ENCODE assay signal across 23 cellular contexts in the genomic region with DNA sequence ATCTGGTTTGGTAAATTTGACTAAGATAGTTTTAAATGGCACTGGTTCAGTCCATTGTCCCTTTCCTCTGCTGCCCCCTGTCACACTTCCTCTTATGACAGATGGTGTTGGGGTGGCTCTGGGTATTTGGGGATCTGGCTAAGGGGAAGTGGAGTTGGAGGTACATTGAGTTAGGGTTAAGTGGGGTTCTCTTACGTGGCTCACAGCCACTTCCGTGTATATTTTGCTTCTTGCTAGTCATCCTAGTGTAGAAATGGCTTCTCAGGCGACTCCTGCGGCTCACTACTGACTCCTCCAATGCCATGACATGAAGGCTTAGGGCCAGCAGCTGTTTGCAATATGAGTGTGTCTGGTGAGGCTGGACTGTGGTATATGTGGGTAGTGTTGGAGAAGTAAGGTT.
DNase-seq lines count a peak whose midpoint lies in the region; ATAC-seq, FAIRE-seq and TF ChIP-seq lines count a peak whose summit lies in the region.
"Had no signal": no experiment of that assay in that cellular context is flagged by ENCODE, and none has a peak within 500 bp of the region (broad histone marks: within the 10 kb centered on the region; RNA-seq: fewer than 3 reads in every experiment).

No MANE protein-coding gene starts in this region.

- TF ChIP-seq RAD21 in H1 (IDR thresholded peaks at IDR 0.05 in 1 of 2, conservative IDR thresholded peaks at IDR 0.05 in 1 of 2; ENCODE audit: low read depth in 2 of 2, low read length in 2 of 2), result no peak

- H3K4me3 ChIP-seq in OCI-LY3 (ENCODE audit: low read length), result no peak overlapping the region
- no peak overlapping the region for H3K4me3 ChIP-seq in H1 (ENCODE audit: extremely low read depth in 1 of 4, insufficient read depth in 2 of 4, low read depth in 3 of 4, low read length in 4 of 4)
- H3K4me3 ChIP-seq: cardiac muscle cell, psoas muscle, stomach, vagina had no signal

- H3K4ac ChIP-seq in H1 (replicated peaks; ENCODE audit: insufficient read length, low read depth, low read length), result no peak overlapping the region

- H3K79me1 ChIP-seq in H1 (ENCODE audit: low read depth, low read length), result no peaks in the 10 kb centered on the region

- no peak overlapping the region for H2BK5ac ChIP-seq in H1 (ENCODE audit: low read depth, low read length)

- TF ChIP-seq EP300 in H1 (IDR thresholded peaks at IDR 0.05; ENCODE audit: borderline replicate concordance in 1 of 2, low read depth in 2 of 2, low read length in 2 of 2), result no peak

- peaks cover 8% of the 10 kb centered on the region for H3K4me1 Mint-ChIP-seq in stimulated activated naive CD8-positive, alpha-beta T cell treated with anti-CD3 and anti-CD28 coated beads, Interleukin-15, amount 100 ng/mL, for 72 hours
- H3K4me1 Mint-ChIP-seq in WTC11, result peaks cover 29% of the 10 kb centered on the region
- peaks cover 12% of the 10 kb centered on the region for H3K4me1 Mint-ChIP-seq in Calu3 (ENCODE audit: low read depth, unreplicated experiment)

- no peak overlapping the region for H4K8ac ChIP-seq in H1 (ENCODE audit: extremely low read depth, insufficient read depth, low read length)

- H2BK12ac ChIP-seq in H1 (ENCODE audit: low read depth, low read length), result no peak overlapping the region

- 0 out of 2 replicates have a peak overlapping the region, but pooled peaks have one; percentile 21 for H2BK20ac ChIP-seq in H1 (ENCODE audit: low read length)

- no peak overlapping the region for H3K14ac ChIP-seq in H1 (ENCODE audit: insufficient read length)

- H3K56ac ChIP-seq in H1 (replicated peaks; ENCODE audit: insufficient read length, low read depth, low read length), result no peak overlapping the region

- H3K9me3 ChIP-seq in OCI-LY3 (ENCODE audit: insufficient read depth, low read length), result no peaks in the 10 kb centered on the region
- H3K9me3 ChIP-seq in H1 (ENCODE audit: insufficient read depth in 2 of 2, low read depth in 1 of 2, low read length in 1 of 2), result no peaks in the 10 kb centered on the region
- H3K9me3 ChIP-seq: psoas muscle, stomach, vagina had no signal

- H2AFZ ChIP-seq in OCI-LY3 (ENCODE audit: low read depth, low read length) (no peak overlapping the region), H1 (ENCODE audit: low read length) (no peak overlapping the region)

- 85% methylated on average over 4 of the region's 4 CpGs; no CpG with 5 or more reads in 1 of the 2 experiments for WGBS in H1 (ENCODE audit: extremely low coverage in 1 of 2, insufficient coverage in 1 of 2, insufficient read length in 1 of 2, insufficient replicate concordance in 2 of 2, low coverage in 1 of 2, low lambda C conversion rate in 2 of 2, missing lambda C conversion rate in 1 of 2), 2 experiments

- no peaks in the 10 kb centered on the region for H3K27me3 Mint-ChIP-seq in stimulated activated naive CD8-positive, alpha-beta T cell treated with anti-CD3 and anti-CD28 coated beads, Interleukin-15, amount 100 ng/mL, for 72 hours
- H3K27me3 Mint-ChIP-seq in WTC11 (ENCODE audit: low read depth), result no peaks in the 10 kb centered on the region; the same call in 1 of the 2 replicates
- no peaks in the 10 kb centered on the region for H3K27me3 Mint-ChIP-seq in Calu3 (ENCODE audit: unreplicated experiment)
- H3K27me3 Mint-ChIP-seq: naive thymus-derived CD8-positive, alpha-beta T cell; T-cell had no signal

- peak; percentile 43 for ATAC-seq in stimulated activated naive CD8-positive, alpha-beta T cell treated with anti-CD3 and anti-CD28 coated beads, Interleukin-15, amount 100 ng/mL, for 72 hours
- ATAC-seq in stimulated activated naive CD8-positive, alpha-beta T cell treated with anti-CD3 and anti-CD28 coated beads, Interleukin-15, Interleukin-2, amounts not matched to agents 100 U/mL and 50 U/mL, for 24 hours, result no peak
- ATAC-seq in WTC11, result no peak
- ATAC-seq: activated CD4-positive, CD25-positive, alpha-beta regulatory T cell treated with anti-CD3 and anti-CD28 coated beads, Interleukin-2, amount 50 U/mL, for 24 hours; naive thymus-derived CD8-positive, alpha-beta T cell; PC-3; psoas muscle had no signal

- no peak for DNase-seq in stimulated activated naive CD8-positive, alpha-beta T cell treated with anti-CD3 and anti-CD28 coated beads, Interleukin-15, amount 100 ng/mL, for 72 hours
- no peak for DNase-seq in stimulated activated naive CD8-positive, alpha-beta T cell treated with anti-CD3 and anti-CD28 coated beads, Interleukin-15, Interleukin-2, amounts not matched to agents 100 U/mL and 50 U/mL, for 24 hours
- DNase-seq in H1 (ENCODE audit: low read depth in 1 of 2, low spot score in 2 of 2) (no peak), D341Med (ENCODE audit: low spot score) (no peak), WTC11 (ENCODE audit: low spot score) (no peak), Calu3 (no peak), cerebellar nuclear complex (lab: John Stamatoyannopoulos, UW) (no peak)
- DNase-seq: activated CD8-positive, alpha-beta memory T cell treated with anti-CD3 and anti-CD28 coated beads, Interleukin-2, amount 50 U/mL, for 4 hours; activated naive CD4-positive, alpha-beta T cell treated with anti-CD3 and anti-CD28 coated beads, Interleukin-2, amount 50 U/mL, for 16 hours; GF-D8; KBM-7; naive thymus-derived CD8-positive, alpha-beta T cell; NCI-H1694; NCI-H345; PC-3; psoas muscle; stomach had no signal

- no peak overlapping the region for H3K18ac ChIP-seq in H1 (ENCODE audit: extremely low read depth, low read length)

- H3K36me3 ChIP-seq in OCI-LY3 (replicated peaks; ENCODE audit: low read depth, low read length), result no peaks in the 10 kb centered on the region
- no peaks in the 10 kb centered on the region for H3K36me3 ChIP-seq in H1 (ENCODE audit: control insufficient read depth in 2 of 4, insufficient read depth in 4 of 4, low read length in 3 of 4)
- H3K36me3 ChIP-seq: cardiac muscle cell, stomach, vagina had no signal

- no peaks in the 10 kb centered on the region; the same call in 1 of the 2 replicates for H3K23me2 ChIP-seq in H1 (ENCODE audit: low read depth, low read length)

- intact Hi-C loops in Calu3 (cut with micrococcal nuclease; ENCODE audit: unreplicated experiment), result no loop called here

- H3K27me3 ChIP-seq in OCI-LY3 (ENCODE audit: low read depth, low read length) (no peaks in the 10 kb centered on the region), H1 (replicated peaks in 1 of 4; ENCODE audit: control insufficient read depth in 3 of 4, extremely low read depth in 1 of 4, insufficient read depth in 3 of 4, low read length in 3 of 4) (no peaks in the 10 kb centered on the region)
- H3K27me3 ChIP-seq: cardiac muscle cell, stomach, vagina had no signal

- CTCF ChIA-PET in H1 (lab: Charles Lee; ENCODE audit: partially characterized antibody), result interaction anchor here (0.7 to 4.9 kb wide), 10 partner anchors 9 to 314 kb away, joined by 3 to 46 read pairs (median 3); a partner anchor contains a TSS
- CTCF ChIA-PET in WTC11 (lab: Charles Lee), result interaction anchor here (1.2 to 2.7 kb wide), 4 partner anchors 10 to 367 kb away, joined by 4 to 23 read pairs (median 5); a partner anchor contains a TSS
- CTCF ChIA-PET in Calu3 (lab: Charles Lee), result interaction anchor here (0.7 kb wide), 1 partner anchor 23 kb away, joined by 5 read pairs; no protein-coding TSS in a partner anchor

- H2BK120ac ChIP-seq in H1 (replicated peaks; ENCODE audit: low read depth, low read length), result no peak overlapping the region

- no peak overlapping the region for H3K23ac ChIP-seq in H1 (ENCODE audit: insufficient read length)

- H3K79me2 ChIP-seq in OCI-LY3 (ENCODE audit: low read length), result no peaks in the 10 kb centered on the region
- no peaks in the 10 kb centered on the region for H3K79me2 ChIP-seq in H1 (ENCODE audit: control insufficient read depth in 1 of 2, insufficient read depth in 2 of 2, low read length in 2 of 2)

- no peak for FAIRE-seq in H1 (lab: Jason Lieb, UNC)
- FAIRE-seq: GM18507 had no signal

- H4K5ac ChIP-seq in H1 (ENCODE audit: insufficient read length, low read depth, low read length), result no peak overlapping the region

- no peak for TF ChIP-seq POLR2A in H1 (IDR thresholded peaks at IDR 0.05; ENCODE audit: control extremely low read depth in 1 of 2, low read depth in 2 of 2, low read length in 2 of 2)

- H2AK5ac ChIP-seq in H1 (ENCODE audit: low read depth, low read length), result no peak overlapping the region

- no peak overlapping the region for H3K4me3 Mint-ChIP-seq in stimulated activated naive CD8-positive, alpha-beta T cell treated with anti-CD3 and anti-CD28 coated beads, Interleukin-15, amount 100 ng/mL, for 72 hours
- H3K4me3 Mint-ChIP-seq in WTC11 (no peak overlapping the region), Calu3 (ENCODE audit: low read depth, unreplicated experiment) (no peak overlapping the region)
- H3K4me3 Mint-ChIP-seq: T-cell had no signal

- POLR2A ChIA-PET in H1 (lab: Charles Lee; ENCODE audit: partially characterized antibody) (interaction anchor here (1.0 kb wide), 1 partner anchor 11 kb away, joined by 3 read pairs; no protein-coding TSS in a partner anchor), WTC11 (lab: Charles Lee) (no interaction called here)

- H3K4me1 ChIP-seq in OCI-LY3 (ENCODE audit: low read length), result peaks cover 8% of the 10 kb centered on the region
- H3K4me1 ChIP-seq in H1 (replicated peaks in 1 of 4; ENCODE audit: control insufficient read depth in 3 of 4, insufficient read depth in 4 of 4, low read length in 3 of 4), result peaks cover 5 to 10% (median 9%) of the 10 kb centered on the region in 4 experiments
- H3K4me1 ChIP-seq: stomach, vagina had no signal

- H3K4me2 ChIP-seq in OCI-LY3 (ENCODE audit: low read length) (no peak overlapping the region), H1 (ENCODE audit: insufficient read depth in 1 of 2, low read depth in 2 of 2, low read length in 2 of 2) (no peak overlapping the region)

- no peak overlapping the region for H2BK15ac ChIP-seq in H1 (ENCODE audit: low read length)

- H3K9me3 Mint-ChIP-seq in stimulated activated naive CD8-positive, alpha-beta T cell treated with anti-CD3 and anti-CD28 coated beads, Interleukin-15, amount 100 ng/mL, for 72 hours, result no peaks in the 10 kb centered on the region
- H3K9me3 Mint-ChIP-seq in WTC11, result no peaks in the 10 kb centered on the region
- no peaks in the 10 kb centered on the region for H3K9me3 Mint-ChIP-seq in Calu3 (ENCODE audit: low read depth, unreplicated experiment)
- H3K9me3 Mint-ChIP-seq: T-cell had no signal

- H3K27ac ChIP-seq in OCI-LY3 (ENCODE audit: low read length) (no peak overlapping the region), H1 (ENCODE audit: low read depth, low read length) (no peak overlapping the region)
- H3K27ac ChIP-seq: cardiac muscle cell, psoas muscle, stomach, vagina had no signal

- H4K20me1 ChIP-seq in OCI-LY3 (ENCODE audit: insufficient read depth, low read length), result no peaks in the 10 kb centered on the region
- no peaks in the 10 kb centered on the region for H4K20me1 ChIP-seq in H1 (replicated peaks in 1 of 2; ENCODE audit: control insufficient read depth in 1 of 2, insufficient read depth in 2 of 2, low read length in 2 of 2)

- peak overlapping the region; percentile 17 for H4K91ac ChIP-seq in H1 (replicated peaks; ENCODE audit: insufficient read length, low read length)

- H3K9ac ChIP-seq in OCI-LY3 (ENCODE audit: low read length), result no peak overlapping the region
- H3K9ac ChIP-seq in H1 (replicated peaks in 1 of 4; ENCODE audit: extremely low read depth in 1 of 4, low read depth in 3 of 4, low read length in 3 of 4), result no peak overlapping the region

- H3K36me3 Mint-ChIP-seq in WTC11 (no peaks in the 10 kb centered on the region), Calu3 (ENCODE audit: insufficient read depth, unreplicated experiment) (no peaks in the 10 kb centered on the region)

- no TSS peak for BruUV-seq in Calu3 (replicated peaks; lab: Mats Ljungman, UMichigan)

- no peak overlapping the region for H3K27ac Mint-ChIP-seq in stimulated activated naive CD8-positive, alpha-beta T cell treated with anti-CD3 and anti-CD28 coated beads, Interleukin-15, amount 100 ng/mL, for 72 hours
- H3K27ac Mint-ChIP-seq in WTC11 (no peak overlapping the region), Calu3 (ENCODE audit: unreplicated experiment) (no peak overlapping the region)
- H3K27ac Mint-ChIP-seq: T-cell had no signal

- TF ChIP-seq CTCF in OCI-LY3 (IDR thresholded peaks at IDR 0.05; ENCODE audit: low read depth, low read length) (peak; percentile 34), H1 (IDR thresholded peaks at IDR 0.05; ENCODE audit: control extremely low read depth in 1 of 3, insufficient read depth in 1 of 3, low read depth in 1 of 3, low read length in 3 of 3) (no peak), WTC11 (IDR thresholded peaks at IDR 0.05) (no peak), Calu3 (IDR thresholded peaks at IDR 0.05; ENCODE audit: unreplicated experiment) (no peak)
